9 cellular contexts compared by ENCODE assay signal in the genomic region with DNA sequence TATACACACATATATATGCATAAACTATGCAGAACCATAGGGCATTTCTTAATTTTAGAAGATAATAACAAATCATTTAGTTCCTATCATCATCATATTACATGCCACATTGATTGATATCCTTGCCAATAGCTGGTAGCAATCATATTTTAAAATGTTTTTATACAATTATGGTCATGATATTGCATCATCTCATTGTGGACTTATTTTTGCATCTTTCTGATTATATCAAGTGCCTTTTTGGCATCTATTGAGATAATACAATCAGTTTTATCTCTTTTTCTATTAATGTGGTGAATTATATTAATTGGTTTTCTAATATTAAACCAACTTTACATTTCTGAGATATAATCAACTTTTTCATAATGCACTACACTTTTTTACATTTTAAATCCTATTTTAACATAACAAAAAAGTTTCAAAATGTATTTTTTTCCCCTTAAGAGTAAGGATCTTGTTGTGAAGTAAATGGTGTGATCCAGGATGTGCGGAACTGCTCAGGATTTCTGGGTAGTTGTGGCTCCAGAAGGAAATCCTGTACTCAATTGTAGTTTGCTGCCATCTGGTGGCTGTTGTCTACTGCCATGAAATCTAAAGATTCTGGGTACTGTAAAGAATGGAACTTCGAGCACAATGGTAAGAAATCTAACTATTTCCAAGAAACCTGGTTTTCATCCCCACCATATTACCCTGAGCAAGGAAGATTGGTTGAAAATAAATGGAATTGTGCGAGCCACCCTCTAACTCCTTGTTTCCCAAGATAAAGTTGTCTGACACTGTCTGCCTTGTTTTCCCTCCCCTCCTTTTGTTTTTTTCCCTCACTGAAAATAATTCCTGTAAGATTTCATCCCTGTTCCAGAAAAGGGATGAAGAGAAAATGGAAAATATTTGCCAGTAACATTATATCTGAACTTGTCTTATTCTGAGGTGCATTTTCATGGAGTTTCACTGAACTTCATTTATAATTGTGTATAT. TPM values are rescaled to one million over a fixed set of nuclear protein-coding genes. Genes with fewer than 3 reads are reported as not detected.
DNase-seq lines count a peak whose midpoint lies in the region; ATAC-seq, FAIRE-seq and TF ChIP-seq lines count a peak whose summit lies in the region.
"Had no signal": no experiment of that assay in that cellular context is flagged by ENCODE, and none has a peak within 500 bp of the region (broad histone marks: within the 10 kb centered on the region; RNA-seq: fewer than 3 reads in every experiment).

No MANE protein-coding gene starts in this region.

- peaks cover 5% of the 10 kb centered on the region for H3K4me1 Mint-ChIP-seq in activated T-cell treated with anti-CD3 and anti-CD28 coated beads, Interleukin-2, amount 50 U/mL, for 24 hours (ENCODE audit: low read depth)

- H3K9ac ChIP-seq in kidney (ENCODE audit: low read length in 2 of 2) = no peak overlapping the region

- no peaks in the 10 kb centered on the region for H3K9me3 Mint-ChIP-seq in activated T-cell treated with anti-CD3 and anti-CD28 coated beads, Interleukin-2, amount 50 U/mL, for 24 hours

- H3K27ac ChIP-seq in body of pancreas (no peak overlapping the region), kidney (ENCODE audit: low read depth in 2 of 2, low read length in 2 of 2) (no peak overlapping the region)
- H3K27ac ChIP-seq: epithelial cell of prostate had no signal

- DNase-seq in activated T-cell treated with anti-CD3 and anti-CD28 coated beads for 1 hour (ENCODE audit: low read depth) = peak; percentile 25
- DNase-seq in activated T-cell treated with anti-CD3 and anti-CD28 coated beads, Interleukin-2, amount 50 U/mL, for 24 hours = no peak
- DNase-seq in LNCaP clone FGC (ENCODE audit: low read depth) = peak; percentile 14
- peak; percentile 49 for DNase-seq in RPMI7951 (ENCODE audit: low read depth)
- peak; percentile 34 to 55 (median 42) for DNase-seq in body of pancreas
- no peak for DNase-seq in kidney
- DNase-seq in stimulated activated CD8-positive, alpha-beta memory T cell treated with anti-CD3 and anti-CD28 coated beads, Interleukin-4, amount 100 ng/mL, for 24 hours (ENCODE audit: low read depth) = peak; percentile 2

- peak; percentile 63 for FAIRE-seq in kidney (lab: Jason Lieb, UNC)

- no peak for TF ChIP-seq POLR2A in body of pancreas (IDR thresholded peaks at IDR 0.05)

- no peak for ATAC-seq in body of pancreas
- no peak for ATAC-seq in HG03439 (IDR thresholded peaks at IDR 0.05; ENCODE audit: unreplicated experiment)

- H3K27me3 Mint-ChIP-seq in activated T-cell treated with anti-CD3 and anti-CD28 coated beads, Interleukin-2, amount 50 U/mL, for 24 hours = peaks cover 10% of the 10 kb centered on the region

- H3K4me1 ChIP-seq in body of pancreas = no peaks in the 10 kb centered on the region
- H3K4me1 ChIP-seq in kidney (ENCODE audit: control insufficient read depth in 1 of 2, insufficient read depth in 1 of 2, low read depth in 1 of 2, low read length in 2 of 2) = no peaks in the 10 kb centered on the region

- peaks cover 0 to 4% of the 10 kb centered on the region in 2 donors for H3K27me3 ChIP-seq in body of pancreas

- 10 to 13% methylated on average over 3 of the region's 3 CpGs for WGBS in body of pancreas, 2 donors

- TF ChIP-seq CTCF in LNCaP clone FGC (IDR thresholded peaks at IDR 0.05; ENCODE audit: control insufficient read depth, extremely low read depth, insufficient read depth) = peak; percentile 79
- peak; percentile 43 to 66 (median 52) for TF ChIP-seq CTCF in body of pancreas (IDR thresholded peaks at IDR 0.05)
- peak; percentile 68 for TF ChIP-seq CTCF in kidney (IDR thresholded peaks at IDR 0.05; ENCODE audit: borderline replicate concordance, extremely low read depth, insufficient read depth)

- no peaks in the 10 kb centered on the region for H3K9me3 ChIP-seq in body of pancreas
- H3K9me3 ChIP-seq in kidney (ENCODE audit: control insufficient read depth in 1 of 2, low read length in 2 of 2) = no peaks in the 10 kb centered on the region

- H3K36me3 Mint-ChIP-seq in activated T-cell treated with anti-CD3 and anti-CD28 coated beads, Interleukin-2, amount 50 U/mL, for 24 hours (ENCODE audit: low read depth) = no peaks in the 10 kb centered on the region

- no peak overlapping the region for H3K4me3 Mint-ChIP-seq in activated T-cell treated with anti-CD3 and anti-CD28 coated beads, Interleukin-2, amount 50 U/mL, for 24 hours

- no peak overlapping the region for H3K4me3 ChIP-seq in LNCaP clone FGC (ENCODE audit: low read depth, low read length)
- H3K4me3 ChIP-seq in body of pancreas = no peak overlapping the region
- H3K4me3 ChIP-seq in kidney (ENCODE audit: low read length in 2 of 2) = no peak overlapping the region

- H3K36me3 ChIP-seq in body of pancreas (replicated peaks in 1 of 2; ENCODE audit: insufficient read depth in 1 of 2, low read depth in 2 of 2) = no peaks in the 10 kb centered on the region
- no peaks in the 10 kb centered on the region for H3K36me3 ChIP-seq in kidney (ENCODE audit: control insufficient read depth in 1 of 2, insufficient read depth in 2 of 2, low read length in 2 of 2)

- no peak overlapping the region for H3K27ac Mint-ChIP-seq in activated T-cell treated with anti-CD3 and anti-CD28 coated beads, Interleukin-2, amount 50 U/mL, for 24 hours

- intact Hi-C loops in body of pancreas (cut with DNase I) (no loop called here), kidney (cut with DNase I) (no loop called here)

RNA-seq across cellular contexts. Expression of gene OR9K2, which starts 17.0 kb away (rescaled TPM):
- total RNA-seq in RPMI7951 (2014; rRNA removed; shearing (Covaris generic)) = not detected in 2 replicates
- total RNA-seq in body of pancreas (not detected), kidney (not detected)
- polyA plus RNA-seq in kidney (ENCODE audit: insufficient read depth, low read depth, low replicate concordance) = not detected

Comparison
In these comparisons a context has a peak if more than half of its experiments do, and no peak if none do; other contexts are left out.
1. DNase-seq: peak in activated T-cell treated with anti-CD3 and anti-CD28 coated beads for 1 hour (single experiment), LNCaP clone FGC (single experiment), RPMI7951 (single experiment), body of pancreas (4 of 4) and stimulated activated CD8-positive, alpha-beta memory T cell treated with anti-CD3 and anti-CD28 coated beads, Interleukin-4, amount 100 ng/mL, for 24 hours (single experiment); none in activated T-cell treated with anti-CD3 and anti-CD28 coated beads, Interleukin-2, amount 50 U/mL, for 24 hours (single experiment) and kidney (single experiment).
2. Peak in every context shown above with its lines, with median percentiles within 50 percentile points of each other: CTCF ChIP-seq.